Comparison of ENCODE assay signal across 8 cellular contexts in genomic region chr10:103458720-103459119, GRCh38. TPM values are rescaled to one million over a fixed set of nuclear protein-coding genes. Genes with fewer than 3 reads are reported as not detected.
A peak's percentile ranks its signal among the peaks of the same experiment; 100 is the strongest.
DNase-seq lines count a peak whose midpoint lies in the region; ATAC-seq and TF ChIP-seq lines count a peak whose summit lies in the region.
"Had no signal": no experiment of that assay in that cellular context is flagged by ENCODE, and none has a peak within 500 bp of the region (broad histone marks: within the 10 kb centered on the region; RNA-seq: fewer than 3 reads in every experiment).

A gene with protein sequence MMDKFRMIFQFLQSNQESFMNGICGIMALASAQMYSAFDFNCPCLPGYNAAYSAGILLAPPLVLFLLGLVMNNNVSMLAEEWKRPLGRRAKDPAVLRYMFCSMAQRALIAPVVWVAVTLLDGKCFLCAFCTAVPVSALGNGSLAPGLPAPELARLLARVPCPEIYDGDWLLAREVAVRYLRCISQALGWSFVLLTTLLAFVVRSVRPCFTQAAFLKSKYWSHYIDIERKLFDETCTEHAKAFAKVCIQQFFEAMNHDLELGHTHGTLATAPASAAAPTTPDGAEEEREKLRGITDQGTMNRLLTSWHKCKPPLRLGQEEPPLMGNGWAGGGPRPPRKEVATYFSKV (minus strand): TSS chr10:103458900. CDS start chr10:103458751, 149 bp downstream.

- H3K23me2 ChIP-seq in H9 (ENCODE audit: insufficient read length, low read depth, low read length, poor library complexity, severe bottlenecking) = no peaks in the 10 kb centered on the region

- H3K18ac ChIP-seq in H9 (ENCODE audit: insufficient read length, low read depth, low read length) = no peak within 1 kb of the TSS

- no peak within 1 kb of the TSS; a peak in 1 of 7 replicates for H3K27ac Mint-ChIP-seq in H9

- no peak within 1 kb of the TSS for H2BK12ac ChIP-seq in H9 (ENCODE audit: insufficient read length, low read depth, low read length)

- no peak for TF ChIP-seq EP300 in suprapubic skin (IDR thresholded peaks at IDR 0.05)

- H2BK120ac ChIP-seq in H9 (ENCODE audit: low read depth, low read length, poor library complexity, severe bottlenecking) = no peak within 1 kb of the TSS

- H3K4me3 ChIP-seq in suprapubic skin = no peak within 1 kb of the TSS
- no peak within 1 kb of the TSS for H3K4me3 ChIP-seq in heart right ventricle

- WGBS in H9 (ENCODE audit: extremely low coverage, insufficient read length, low lambda C conversion rate) = no CpG with 5 or more reads among the region's 9 CpGs
- 60% methylated on average over 6 of the region's 9 CpGs for WGBS in suprapubic skin
- WGBS in heart right ventricle, 2 donors = 75 to 82% methylated on average over 8 to 9 of the region's 9 CpGs

- TF ChIP-seq CTCF in H9 (conservative IDR thresholded peaks at IDR 0.05) (no peak), suprapubic skin (IDR thresholded peaks at IDR 0.05) (no peak), heart right ventricle (IDR thresholded peaks at IDR 0.05) (no peak)

- no peak within 1 kb of the TSS for H3K4ac ChIP-seq in H9 (ENCODE audit: low read depth, low read length)

- no peaks in the 10 kb centered on the region for H3K9me3 Mint-ChIP-seq in H9

- no peaks in the 10 kb centered on the region for H3K36me3 ChIP-seq in suprapubic skin
- H3K36me3 ChIP-seq in heart right ventricle = no peaks in the 10 kb centered on the region

- H3K27ac ChIP-seq in H9 (ENCODE audit: insufficient read length, low read depth, low read length) = no peak within 1 kb of the TSS
- no peak within 1 kb of the TSS for H3K27ac ChIP-seq in suprapubic skin
- H3K27ac ChIP-seq in heart right ventricle = no peak within 1 kb of the TSS

- H3K27me3 Mint-ChIP-seq in H9 (ENCODE audit: low read depth) = peaks cover 4% of the 10 kb centered on the region

- H3K56ac ChIP-seq in H9 (ENCODE audit: insufficient read length, low read depth, low read length) = no peak within 1 kb of the TSS

- no peak within 1 kb of the TSS for H2BK15ac ChIP-seq in H9 (ENCODE audit: low read depth, low read length)

- H4K91ac ChIP-seq in H9 (ENCODE audit: insufficient read length, low read depth, low read length) = no peak within 1 kb of the TSS

- H3T11ph ChIP-seq in H9 (ENCODE audit: low read length) = no peak within 1 kb of the TSS

- ATAC-seq in GM18511 (IDR thresholded peaks at IDR 0.05; ENCODE audit: unreplicated experiment) (peak; percentile 75), heart right ventricle (no peak)

- H3K4me2 ChIP-seq in H9 (ENCODE audit: insufficient read depth, insufficient read length, low read length) = no peak within 1 kb of the TSS

- H3K23ac ChIP-seq in H9 (ENCODE audit: insufficient read length, low read depth, low read length) = no peak within 1 kb of the TSS

- H3K4me3 Mint-ChIP-seq in H9 = peak within 1 kb of the TSS in 1 of 2 experiments; percentile 45; a peak in 1 of 5 replicates

- no peaks in the 10 kb centered on the region for H3K79me1 ChIP-seq in H9 (ENCODE audit: insufficient read depth, low read depth, low read length, poor library complexity, severe bottlenecking)

- H3K27me3 ChIP-seq in H9 (ENCODE audit: insufficient read depth, low read length) (no peaks in the 10 kb centered on the region), suprapubic skin (no peaks in the 10 kb centered on the region), heart right ventricle (no peaks in the 10 kb centered on the region)

- no peak within 1 kb of the TSS for H3K9ac ChIP-seq in H9 (ENCODE audit: extremely low read depth, insufficient read length, low read length)

- H3K14ac ChIP-seq in H9 (ENCODE audit: insufficient read depth, low read length) = no peak within 1 kb of the TSS

- H3K36me3 Mint-ChIP-seq in H9 (ENCODE audit: insufficient read depth in 1 of 3, low read depth in 3 of 3) = no peaks in the 10 kb centered on the region

- no peak within 1 kb of the TSS for H4K8ac ChIP-seq in H9 (replicated peaks; ENCODE audit: insufficient read length, low read depth, low read length)

- H3K9me3 ChIP-seq in H9 (ENCODE audit: control insufficient read depth, low read depth, low read length) = no peaks in the 10 kb centered on the region
- no peaks in the 10 kb centered on the region for H3K9me3 ChIP-seq in suprapubic skin
- H3K9me3 ChIP-seq in heart right ventricle = no peaks in the 10 kb centered on the region

- DNase-seq in H9 (peak; percentile 84), NCI-H226 (peak; percentile 55), islet precursor cell (peak; percentile 87), inferior parietal cortex (ENCODE audit: extremely low spot score) (no peak), suprapubic skin (ENCODE audit: low spot score in 2 of 2) (no peak), heart right ventricle (no peak)
- DNase-seq: HCEC 1CT had no signal

- H2BK20ac ChIP-seq in H9 (ENCODE audit: low read depth, low read length, poor library complexity, severe bottlenecking) = no peak within 1 kb of the TSS

- no peak within 1 kb of the TSS for H2AK5ac ChIP-seq in H9 (ENCODE audit: insufficient read length, low read length)

- H2AFZ ChIP-seq in H9 (ENCODE audit: low read length) = no peak within 1 kb of the TSS

- H3K79me2 ChIP-seq in H9 (ENCODE audit: insufficient read depth, low read length) = no peaks in the 10 kb centered on the region

- H4K20me1 ChIP-seq in H9 (ENCODE audit: control insufficient read depth, insufficient read depth, insufficient read length) = no peaks in the 10 kb centered on the region

- no peak within 1 kb of the TSS for H4K5ac ChIP-seq in H9 (ENCODE audit: insufficient read length, low read depth, low read length)

- intact Hi-C loops in heart right ventricle (cut with DNase I) = no loop called here

- no peaks in the 10 kb centered on the region; the same call in 1 of the 2 replicates for H3K4me1 ChIP-seq in H9 (ENCODE audit: insufficient read depth, low read length)
- peaks cover 4% of the 10 kb centered on the region for H3K4me1 ChIP-seq in suprapubic skin
- H3K4me1 ChIP-seq in heart right ventricle = no peaks in the 10 kb centered on the region

- peaks cover 4 to 8% of the 10 kb centered on the region in 2 experiments for H3K4me1 Mint-ChIP-seq in H9

- TF ChIP-seq POLR2A in suprapubic skin (IDR thresholded peaks at IDR 0.05) = no peak

- no peak within 1 kb of the TSS for H2BK5ac ChIP-seq in H9 (ENCODE audit: insufficient read length, low read length)

RNA-seq across cellular contexts. Expression of the gene that starts here (rescaled TPM):
- total RNA-seq in H9 (2021) = 0.07 and 0.13 TPM in 2 replicates
- total RNA-seq in suprapubic skin = not detected
- total RNA-seq in heart right ventricle = not detected
- polyA plus RNA-seq in heart right ventricle = not detected

Comparison
In these comparisons a context has a peak if more than half of its experiments do, and no peak if none do; other contexts are left out.
1. Peak in DNase-seq in H9; RNA of the gene not detected or under 1 TPM.
2. DNase-seq: peak in NCI-H226 (single experiment) and islet precursor cell (single experiment); none in inferior parietal cortex (single experiment), suprapubic skin (0 of 2) and heart right ventricle (0 of 2).